In genomic region chr1:222629921-222630535, GRCh38 we compare ENCODE assay signal across 19 cellular contexts.
"Had no signal": no experiment of that assay in that cellular context is flagged by ENCODE, and none has a peak within 500 bp of the region (broad histone marks: within the 10 kb centered on the region; RNA-seq: fewer than 3 reads in every experiment).

No MANE protein-coding gene starts in this region.

- H3K4me3 Mint-ChIP-seq: activated naive CD4-positive, alpha-beta T cell treated with anti-CD3 and anti-CD28 coated beads for 36 hours; nephron progenitor cell; stimulated activated naive CD8-positive, alpha-beta T cell treated with anti-CD3 and anti-CD28 coated beads, Interleukin-15, Interleukin-2, amounts not matched to agents 100 ng/mL and 50 ng/mL, for 24 hours; type B pancreatic cell had no signal

- DNase-seq: activated CD4-positive, alpha-beta T cell treated with anti-CD3 and anti-CD28 coated beads for 1 hour; activated CD4-positive, alpha-beta T cell treated with anti-CD3 and anti-CD28 coated beads, Interleukin-2, amount 50 U/mL, for 4 hours; activated naive CD4-positive, alpha-beta T cell treated with anti-CD3 and anti-CD28 coated beads for 36 hours; activated T-cell treated with anti-CD3 and anti-CD28 coated beads for 4 hours; adrenal gland; hippocampal formation; kidney; nephron progenitor cell; occipital lobe; right cardiac atrium; small intestine had no signal

- H3K27me3 Mint-ChIP-seq: progenitor cell of endocrine pancreas; stimulated activated naive CD8-positive, alpha-beta T cell treated with anti-CD3 and anti-CD28 coated beads, Interleukin-15, Interleukin-2, amounts not matched to agents 100 ng/mL and 50 ng/mL, for 24 hours; type B pancreatic cell had no signal

- H3K9me3 Mint-ChIP-seq: activated naive CD4-positive, alpha-beta T cell treated with anti-CD3 and anti-CD28 coated beads for 36 hours; activated T-helper 2 cell treated with anti-CD3 and anti-CD28 coated beads, Interferon-gamma antibody, Interleukin-2, Interleukin-4, amounts not matched to agents 10 μg/mL and 5 μg/mL and 100 μg/mL, durations not matched to agents 14 hours and 24 hours and 36 hours; nephron progenitor cell; stimulated activated naive CD8-positive, alpha-beta T cell treated with anti-CD3 and anti-CD28 coated beads, Interleukin-15, Interleukin-2, amounts not matched to agents 100 ng/mL and 50 ng/mL, for 24 hours; type B pancreatic cell had no signal

- FAIRE-seq: bronchial epithelial cell, colon, kidney, small intestine had no signal

- H3K4me3 ChIP-seq: adrenal gland, SK-N-MC, suprapubic skin had no signal

- H3K27ac Mint-ChIP-seq: activated naive CD4-positive, alpha-beta T cell treated with anti-CD3 and anti-CD28 coated beads for 36 hours; activated T-helper 2 cell treated with anti-CD3 and anti-CD28 coated beads, Interferon-gamma antibody, Interleukin-2, Interleukin-4, amounts not matched to agents 10 μg/mL and 5 μg/mL and 100 μg/mL, durations not matched to agents 14 hours and 24 hours and 36 hours; nephron progenitor cell; progenitor cell of endocrine pancreas; stimulated activated naive CD8-positive, alpha-beta T cell treated with anti-CD3 and anti-CD28 coated beads, Interleukin-15, Interleukin-2, amounts not matched to agents 100 ng/mL and 50 ng/mL, for 24 hours; type B pancreatic cell had no signal

- H3K4me1 Mint-ChIP-seq: nephron progenitor cell had no signal
